ENCODE assay signal across 8 cellular contexts in genomic region chr21:45644041-45644906, GRCh38. TPM values are rescaled to one million over a fixed set of nuclear protein-coding genes. Genes with fewer than 3 reads are reported as not detected.
DNase-seq lines count a peak whose midpoint lies in the region; ATAC-seq and TF ChIP-seq lines count a peak whose summit lies in the region.

No MANE protein-coding gene starts in this region.

- peaks cover 31% of the 10 kb centered on the region for H3K27me3 Mint-ChIP-seq in CD8-positive, alpha-beta T cell (ENCODE audit: low read depth)
- peaks cover 11% of the 10 kb centered on the region for H3K27me3 Mint-ChIP-seq in activated T-helper 17 cell treated with anti-CD3 and anti-CD28 coated beads, Interleukin-2, amount 50 U/mL, for 72 hours

- DNase-seq in CD8-positive, alpha-beta T cell: no peak
- DNase-seq in left lung: no peak
- no peak for DNase-seq in uterus
- no peak for DNase-seq in thyroid gland

- WGBS in thyroid gland, 2 donors: 7 to 8% methylated on average over 38 to 43 of the region's 56 CpGs

- peaks cover 28% of the 10 kb centered on the region for H3K4me1 Mint-ChIP-seq in CD8-positive, alpha-beta T cell (ENCODE audit: low read depth)
- H3K4me1 Mint-ChIP-seq in activated T-helper 17 cell treated with anti-CD3 and anti-CD28 coated beads, Interleukin-2, amount 50 U/mL, for 72 hours: peaks cover 5% of the 10 kb centered on the region

- no peak for TF ChIP-seq POLR2A in uterus (IDR thresholded peaks at IDR 0.05)
- no peak for TF ChIP-seq POLR2A in thyroid gland (IDR thresholded peaks at IDR 0.05)

- intact Hi-C loops in CD8-positive, alpha-beta T cell (cut with DNase I, micrococcal nuclease): loop anchor here (5.0 to 10.0 kb wide), 4 partner anchors 338 to 827 kb away; partner anchors contain the start of genes ADARB1 (in 1 of the 2), COL6A1 (in 1 of the 2), LSS (in 1 of the 2) and SUMO3 (in 1 of the 2)
- intact Hi-C loops in left lung (cut with DNase I): no loop called here
- intact Hi-C loops in uterus (cut with DNase I; ENCODE audit: low total_unique reads): no loop called here
- intact Hi-C loops in thyroid gland (cut with DNase I): no loop called here

- peak overlapping the region; percentile 77 for H3K4me3 Mint-ChIP-seq in CD8-positive, alpha-beta T cell
- peak overlapping the region; percentile 70 for H3K4me3 Mint-ChIP-seq in activated T-helper 17 cell treated with anti-CD3 and anti-CD28 coated beads, Interleukin-2, amount 50 U/mL, for 72 hours

- H3K27ac Mint-ChIP-seq in CD8-positive, alpha-beta T cell: peak overlapping the region; percentile 37
- peak overlapping the region; percentile 46 for H3K27ac Mint-ChIP-seq in activated T-helper 17 cell treated with anti-CD3 and anti-CD28 coated beads, Interleukin-2, amount 50 U/mL, for 72 hours

- no peaks in the 10 kb centered on the region for H3K36me3 Mint-ChIP-seq in CD8-positive, alpha-beta T cell
- H3K36me3 Mint-ChIP-seq in activated T-helper 17 cell treated with anti-CD3 and anti-CD28 coated beads, Interleukin-2, amount 50 U/mL, for 72 hours (ENCODE audit: low read depth): peaks cover 5% of the 10 kb centered on the region

- peaks cover 3% of the 10 kb centered on the region for H3K9me3 Mint-ChIP-seq in CD8-positive, alpha-beta T cell
- H3K9me3 Mint-ChIP-seq in activated T-helper 17 cell treated with anti-CD3 and anti-CD28 coated beads, Interleukin-2, amount 50 U/mL, for 72 hours: peaks cover 7% of the 10 kb centered on the region

- peaks cover 20% of the 10 kb centered on the region for H3K27me3 ChIP-seq in CD8-positive, alpha-beta T cell (ENCODE audit: insufficient read depth, low read length)
- H3K27me3 ChIP-seq in left lung: peaks cover 0 to 70% of the 10 kb centered on the region in 2 donors
- no peaks in the 10 kb centered on the region for H3K27me3 ChIP-seq in uterus
- peaks cover 6% of the 10 kb centered on the region for H3K27me3 ChIP-seq in thyroid gland

- H3K4me3 ChIP-seq in CD8-positive, alpha-beta T cell (ENCODE audit: low read depth, low read length): no peak overlapping the region
- H3K4me3 ChIP-seq in left lung (peak overlapping the region; percentile 28 to 47), uterus (peak overlapping the region; percentile 28 to 53), thyroid gland (replicated peaks in 1 of 3) (no peak overlapping the region)

- H3K9me3 ChIP-seq in CD8-positive, alpha-beta T cell (ENCODE audit: low read length): no peaks in the 10 kb centered on the region
- H3K9me3 ChIP-seq in left lung (no peaks in the 10 kb centered on the region), uterus (no peaks in the 10 kb centered on the region), thyroid gland (no peaks in the 10 kb centered on the region)

- peaks cover 21% of the 10 kb centered on the region for H3K4me1 ChIP-seq in CD8-positive, alpha-beta T cell (ENCODE audit: insufficient read depth, low read length)
- H3K4me1 ChIP-seq in left lung (peaks cover 0 to 30% of the 10 kb centered on the region in 2 donors), uterus (no peaks in the 10 kb centered on the region), thyroid gland (peaks cover 0 to 5% of the 10 kb centered on the region in 2 donors)

- no peak overlapping the region for H3K27ac ChIP-seq in CD8-positive, alpha-beta T cell (ENCODE audit: low read depth, low read length)
- H3K27ac ChIP-seq in left lung (peak overlapping the region in 1 of 2 donors; percentile 58), uterus (no peak overlapping the region), thyroid gland (no peak overlapping the region)

- CTCF ChIA-PET in CD8-positive, alpha-beta T cell (lab: Charles Lee): interaction anchor here (1.2 kb wide), 1 partner anchor 52 kb away, joined by 3 read pairs; no protein-coding TSS in a partner anchor

- no peaks in the 10 kb centered on the region for H3K36me3 ChIP-seq in CD8-positive, alpha-beta T cell (ENCODE audit: insufficient read depth, low read length)
- H3K36me3 ChIP-seq in left lung (no peaks in the 10 kb centered on the region), uterus (no peaks in the 10 kb centered on the region), thyroid gland (no peaks in the 10 kb centered on the region)

- no peak for TF ChIP-seq CTCF in CD8-positive, alpha-beta T cell (IDR thresholded peaks at IDR 0.05)
- TF ChIP-seq CTCF in left lung (IDR thresholded peaks at IDR 0.05) (no peak), uterus (IDR thresholded peaks at IDR 0.05) (no peak), thyroid gland (IDR thresholded peaks at IDR 0.05) (no peak)

- POLR2A ChIA-PET in CD8-positive, alpha-beta T cell (lab: Charles Lee): no interaction called here

- ATAC-seq in CD8-positive, alpha-beta T cell: no peak
- peak; percentile 6 for ATAC-seq in HG03108 (IDR thresholded peaks at IDR 0.05; ENCODE audit: unreplicated experiment)
- ATAC-seq in activated T-helper 17 cell treated with anti-CD3 and anti-CD28 coated beads, Interleukin-2, amount 50 U/mL, for 72 hours (replicated peaks): peak; percentile 9
- ATAC-seq in left lung: no peak
- no peak for ATAC-seq in GM21447 (IDR thresholded peaks at IDR 0.05; ENCODE audit: unreplicated experiment)
- no peak for ATAC-seq in HG03095 (IDR thresholded peaks at IDR 0.05; ENCODE audit: unreplicated experiment)

RNA-seq across cellular contexts. Expression of gene PCBP3, which starts 0.7 kb away (rescaled TPM):
- total RNA-seq in CD8-positive, alpha-beta T cell: 1 to 10 TPM; 1.3 to 2.4 TPM
- total RNA-seq in activated T-helper 17 cell treated with anti-CD3 and anti-CD28 coated beads, Interleukin-2, amount 50 U/mL, for 72 hours: 10 to 100 TPM; 11.6 to 16.5 TPM
- total RNA-seq in left lung (10 to 100 TPM in 1 of 2 donors, 1 to 10 TPM in 1; 4.0 to 13.8 TPM), uterus (1 to 10 TPM in 2 of 4 donors, under 1 TPM in 1, not detected in 1; 0.77 to 8.6 (median 3.2) TPM), thyroid gland (under 1 TPM in 3 of 4 donors, not detected in 1; 0.33 to 0.98 (median 0.54) TPM)

Comparison
In these comparisons a context has a peak if more than half of its experiments do, and no peak if none do; other contexts are left out.
1. ATAC-seq: peak in HG03108 (single experiment) and activated T-helper 17 cell treated with anti-CD3 and anti-CD28 coated beads, Interleukin-2, amount 50 U/mL, for 72 hours (single experiment); none in CD8-positive, alpha-beta T cell (single experiment), left lung (single experiment), GM21447 (single experiment) and HG03095 (single experiment).
2. H3K4me3 ChIP-seq: peak in left lung (2 of 2) and uterus (2 of 2); none in CD8-positive, alpha-beta T cell (single experiment) and thyroid gland (0 of 3).
3. intact Hi-C loops: an anchor here in CD8-positive, alpha-beta T cell (5.0 to 10.0 kb wide); none called in left lung, uterus and thyroid gland.